34 cellular contexts compared by ENCODE assay signal in the genomic region with DNA sequence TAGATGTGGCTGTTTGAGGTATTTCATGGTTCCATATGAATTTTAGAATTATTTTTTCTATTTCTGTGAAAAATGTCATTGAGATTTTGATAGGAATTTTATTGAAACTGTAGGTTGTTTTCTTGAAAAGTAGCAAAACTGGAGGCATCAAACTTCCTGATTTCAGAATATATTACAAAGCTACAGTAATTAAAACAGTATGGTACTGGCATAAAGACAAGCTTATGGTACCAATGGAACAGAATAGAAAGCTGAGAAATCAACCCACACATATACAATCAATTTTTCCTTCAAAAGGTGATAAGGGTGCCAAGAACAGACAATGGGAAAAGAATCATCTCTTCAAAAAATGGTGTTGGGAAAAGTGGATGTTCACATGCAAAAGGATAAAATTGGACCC.
"Had no signal": no experiment of that assay in that cellular context is flagged by ENCODE, and none has a peak within 500 bp of the region (broad histone marks: within the 10 kb centered on the region; RNA-seq: fewer than 3 reads in every experiment).

No MANE protein-coding gene starts in this region.

- H3K27me3 ChIP-seq: MG63 had no signal

- DNase-seq: Karpas-422, Kasumi-1, MG63, MM.1S, MV-4-11, NCI-H1048, NCI-H1092, NCI-H1092 treated with DMSO at 0.1 percent for 48 hours, NCI-H1105, NCI-H1105 treated with DMSO at 0.1 percent for 48 hours, NCI-H1417, NCI-H1417 treated with DMSO at 0.1 percent for 48 hours, NCI-H1436, NCI-H1436 treated with DMSO at 0.1 percent for 48 hours, NCI-H146, NCI-H1694, NCI-H1694 treated with DMSO at 0.1 percent for 48 hours, NCI-H187, NCI-H187 treated with DMSO at 0.1 percent for 48 hours, NCI-H1930, NCI-H2029, NCI-H2029 treated with DMSO at 0.1 percent for 48 hours, NCI-H2081, NCI-H2081 treated with DMSO at 0.1 percent for 48 hours, NCI-H2107, NCI-H2171, NCI-H2227 treated with DMSO at 0.1 percent for 48 hours, NCI-H226, NCI-H446, NCI-H446 treated with DMSO at 0.1 percent for 48 hours, NCI-H510A, NCI-H510A treated with DMSO at 0.1 percent for 48 hours, NCI-H524 had no signal

- H3K36me3 ChIP-seq: MG63 had no signal

- H3K9ac ChIP-seq: KMS-11 had no signal

- H3K9me3 ChIP-seq: MG63 had no signal

- H3K27ac ChIP-seq: KMS-11 had no signal

- H3K4me3 ChIP-seq: MG63 had no signal

- H3K4me2 ChIP-seq: KMS-11 had no signal
